ENCODE assay signal across 17 cellular contexts in genomic region chr9:6765396-6765795, GRCh38.
"Had no signal": no experiment of that assay in that cellular context is flagged by ENCODE, and none has a peak within 500 bp of the region (broad histone marks: within the 10 kb centered on the region; RNA-seq: fewer than 3 reads in every experiment).

No MANE protein-coding gene starts in this region.

- H3K4me1 ChIP-seq: lower lobe of right lung, prostate gland had no signal

- H3K9me3 ChIP-seq: body of pancreas, lower lobe of right lung, prostate gland, right lobe of liver, upper lobe of right lung had no signal

- H3K4me3 Mint-ChIP-seq: activated CD4-positive, alpha-beta memory T cell treated with anti-CD3 and anti-CD28 coated beads, Interleukin-2, amount 10 ng/mL, durations not matched to agents 7 days and 5 days; stimulated activated effector memory CD8-positive, alpha-beta T cell treated with anti-CD3 and anti-CD28 coated beads, Interleukin-12 subunit alpha, Interleukin-12 subunit beta, amount 100 ng/mL, for 72 hours; T-helper 2 cell treated with Interferon-gamma antibody and Interleukin-4, amounts not matched to agents 5 μg/mL and 100 μg/mL, for 36 hours had no signal

- ATAC-seq: body of pancreas; left cardiac atrium; lower lobe of right lung; right lobe of liver; stimulated activated effector memory CD8-positive, alpha-beta T cell treated with anti-CD3 and anti-CD28 coated beads, Interleukin-12 subunit alpha, Interleukin-12 subunit beta, amount 100 ng/mL, for 72 hours; upper lobe of right lung had no signal

- H3K4me3 ChIP-seq: body of pancreas, lower lobe of right lung, prostate gland, right lobe of liver, upper lobe of right lung had no signal

- H3K27ac Mint-ChIP-seq: activated CD4-positive, alpha-beta memory T cell treated with anti-CD3 and anti-CD28 coated beads, Interleukin-2, amount 10 ng/mL, durations not matched to agents 7 days and 5 days; stimulated activated effector memory CD8-positive, alpha-beta T cell treated with anti-CD3 and anti-CD28 coated beads, Interleukin-12 subunit alpha, Interleukin-12 subunit beta, amount 100 ng/mL, for 72 hours; T-helper 2 cell treated with Interferon-gamma antibody and Interleukin-4, amounts not matched to agents 5 μg/mL and 100 μg/mL, for 36 hours had no signal

- H3K27me3 ChIP-seq: body of pancreas, right lobe of liver, upper lobe of right lung had no signal

- DNase-seq: activated CD4-positive, alpha-beta memory T cell treated with anti-CD3 and anti-CD28 coated beads, Interleukin-2, amount 10 ng/mL, durations not matched to agents 7 days and 5 days; activated CD4-positive, alpha-beta T cell treated with anti-CD3 and anti-CD28 coated beads for 1 hour; activated naive CD4-positive, alpha-beta T cell; amniotic stem cell; body of pancreas; central memory CD4-positive, alpha-beta T cell; effector memory CD4-positive, alpha-beta T cell; left cardiac atrium; lower lobe of right lung; midbrain; nucleus accumbens; right lobe of liver; upper lobe of right lung had no signal

- H3K36me3 ChIP-seq: lower lobe of right lung, prostate gland, right lobe of liver, upper lobe of right lung had no signal

- H3K27ac ChIP-seq: body of pancreas, epithelial cell of prostate, lower lobe of right lung, prostate gland, right lobe of liver, upper lobe of right lung had no signal

- H3K27me3 Mint-ChIP-seq: activated CD4-positive, alpha-beta memory T cell treated with anti-CD3 and anti-CD28 coated beads, Interleukin-2, amount 10 ng/mL, durations not matched to agents 7 days and 5 days had no signal
